Comparison of ENCODE assay signal across 17 cellular contexts in the genomic region with DNA sequence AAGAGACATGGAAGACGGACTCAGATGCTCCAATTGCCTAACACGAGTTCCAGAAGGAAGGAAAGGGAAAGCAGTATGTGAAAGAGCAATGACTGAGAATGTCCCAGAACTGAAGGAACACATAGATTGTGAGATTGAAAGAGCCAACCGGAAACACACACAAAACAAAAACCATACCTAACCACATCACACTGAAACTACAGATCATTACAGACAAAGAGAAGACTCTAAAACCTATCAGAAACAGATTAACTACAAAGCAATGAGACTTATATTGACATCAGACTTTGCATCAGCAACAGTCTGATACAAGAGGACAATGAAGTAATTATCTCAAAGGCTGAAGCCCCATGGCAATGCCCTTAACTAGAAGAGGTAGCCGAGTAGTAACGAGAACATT. TPM values are rescaled to one million over a fixed set of nuclear protein-coding genes. Genes with fewer than 3 reads are reported as not detected.
DNase-seq lines count a peak whose midpoint lies in the region; ATAC-seq and TF ChIP-seq lines count a peak whose summit lies in the region.
"Had no signal": no experiment of that assay in that cellular context is flagged by ENCODE, and none has a peak within 500 bp of the region (broad histone marks: within the 10 kb centered on the region; RNA-seq: fewer than 3 reads in every experiment).

No MANE protein-coding gene starts in this region.

- no peaks in the 10 kb centered on the region for H3K9me3 Mint-ChIP-seq in natural killer cell treated with Interleukin-12 subunit alpha and Interleukin-12 subunit beta and Interleukin-15 and Interleukin-18, amount 100 ng/mL, for 72 hours
- H3K9me3 Mint-ChIP-seq in natural killer cell (no peaks in the 10 kb centered on the region), Caco-2 (ENCODE audit: unreplicated experiment) (no peaks in the 10 kb centered on the region), MCF 10A (ENCODE audit: unreplicated experiment) (no peaks in the 10 kb centered on the region)
- H3K9me3 Mint-ChIP-seq: activated B cell treated with CpG ODN at 0.5 μM for 24 hours, naive B cell had no signal

- peaks cover 29% of the 10 kb centered on the region for H3K36me3 Mint-ChIP-seq in natural killer cell treated with Interleukin-12 subunit alpha and Interleukin-12 subunit beta and Interleukin-15 and Interleukin-18, amount 100 ng/mL, for 72 hours
- H3K36me3 Mint-ChIP-seq in natural killer cell (peaks cover 13% of the 10 kb centered on the region), T-helper 17 cell (ENCODE audit: low read depth) (peaks cover 13% of the 10 kb centered on the region), Caco-2 (ENCODE audit: insufficient read depth, unreplicated experiment) (peaks cover 100% of the 10 kb centered on the region), MCF 10A (ENCODE audit: insufficient read depth, unreplicated experiment) (peaks cover 88% of the 10 kb centered on the region)

- TF ChIP-seq CTCF in natural killer cell (IDR thresholded peaks at IDR 0.05) (no peak), Caco-2 (IDR thresholded peaks at IDR 0.05; ENCODE audit: insufficient read depth in 1 of 2, low read depth in 1 of 2, low read length in 1 of 2, severe bottlenecking in 1 of 2, unreplicated experiment in 1 of 2) (no peak), mammary epithelial cell (conservative IDR thresholded peaks at IDR 0.05 in 1 of 2, IDR thresholded peaks at IDR 0.05 in 1 of 2; ENCODE audit: extremely low read depth in 1 of 2, insufficient read depth in 1 of 2, low read depth in 1 of 2, low read length in 2 of 2) (no peak), MCF 10A (IDR thresholded peaks at IDR 0.05; ENCODE audit: unreplicated experiment) (no peak), psoas muscle (IDR thresholded peaks at IDR 0.05) (no peak)

- no peak overlapping the region for H3K9ac ChIP-seq in mammary epithelial cell (ENCODE audit: insufficient read depth, low read length)

- no peaks in the 10 kb centered on the region for H3K27me3 Mint-ChIP-seq in natural killer cell treated with Interleukin-12 subunit alpha and Interleukin-12 subunit beta and Interleukin-15 and Interleukin-18, amount 100 ng/mL, for 72 hours
- H3K27me3 Mint-ChIP-seq in natural killer cell (ENCODE audit: low read depth in 2 of 2) (no peaks in the 10 kb centered on the region), T-helper 17 cell (no peaks in the 10 kb centered on the region), Caco-2 (ENCODE audit: insufficient read depth, unreplicated experiment) (no peaks in the 10 kb centered on the region), MCF 10A (ENCODE audit: insufficient read depth, unreplicated experiment) (no peaks in the 10 kb centered on the region)
- H3K27me3 Mint-ChIP-seq: activated B cell treated with CpG ODN at 0.5 μM for 24 hours, naive B cell had no signal

- H3K4me1 Mint-ChIP-seq in natural killer cell treated with Interleukin-12 subunit alpha and Interleukin-12 subunit beta and Interleukin-15 and Interleukin-18, amount 100 ng/mL, for 72 hours (ENCODE audit: low read depth in 2 of 2), result peaks cover 5 to 20% of the 10 kb centered on the region in 2 donors
- no peaks in the 10 kb centered on the region for H3K4me1 Mint-ChIP-seq in natural killer cell
- peaks cover 25% of the 10 kb centered on the region for H3K4me1 Mint-ChIP-seq in T-helper 17 cell
- peaks cover 11% of the 10 kb centered on the region for H3K4me1 Mint-ChIP-seq in Caco-2 (ENCODE audit: low read depth, unreplicated experiment)
- peaks cover 13% of the 10 kb centered on the region for H3K4me1 Mint-ChIP-seq in MCF 10A (ENCODE audit: insufficient read depth, unreplicated experiment)

- CTCF ChIA-PET in Caco-2 (lab: Charles Lee) (no interaction called here), mammary epithelial cell (lab: Charles Lee; ENCODE audit: low non-redundant PET) (no interaction called here), MCF 10A (lab: Yijun Ruan, JAX) (interaction anchor here (0.6 to 1.9 kb wide), 2 partner anchors 13 to 155 kb away, joined by 3 to 9 read pairs; no protein-coding TSS in a partner anchor)

- 93% methylated on average over 5 of the region's 5 CpGs for WGBS in mammary epithelial cell (ENCODE audit: low coverage, missing lambda C conversion rate)
- WGBS in psoas muscle, 3 donors, result 91 to 94% (median 94%) methylated on average over 5 of the region's 5 CpGs

- peak overlapping the region; percentile 47 for H3K4me3 Mint-ChIP-seq in natural killer cell treated with Interleukin-12 subunit alpha and Interleukin-12 subunit beta and Interleukin-15 and Interleukin-18, amount 100 ng/mL, for 72 hours
- H3K4me3 Mint-ChIP-seq in natural killer cell (no peak overlapping the region), T-helper 17 cell (peak overlapping the region; percentile 84), Caco-2 (ENCODE audit: unreplicated experiment) (no peak overlapping the region), MCF 10A (ENCODE audit: unreplicated experiment) (no peak overlapping the region)
- H3K4me3 Mint-ChIP-seq: activated B cell treated with CpG ODN at 0.5 μM for 24 hours, naive B cell had no signal

- in situ Hi-C loops in mammary epithelial cell (cut with MboI; ENCODE audit: low sequenced_read_pairs in 2 of 2), result no loop called here

- no peak overlapping the region for H3K27ac ChIP-seq in mammary epithelial cell (ENCODE audit: insufficient read depth, low read depth, low read length)
- no peak overlapping the region for H3K27ac ChIP-seq in psoas muscle
- H3K27ac ChIP-seq: gastrocnemius medialis had no signal

- H3K27me3 ChIP-seq in Caco-2 (replicated peaks; ENCODE audit: control insufficient read depth, insufficient read depth, low read length) (no peaks in the 10 kb centered on the region), mammary epithelial cell (ENCODE audit: insufficient read depth, low read length) (no peaks in the 10 kb centered on the region), psoas muscle (ENCODE audit: insufficient read depth in 3 of 3, low read length in 2 of 3) (no peaks in the 10 kb centered on the region)
- H3K27me3 ChIP-seq: gastrocnemius medialis had no signal

- H3K79me2 ChIP-seq in mammary epithelial cell (ENCODE audit: insufficient read depth, low read length), result no peaks in the 10 kb centered on the region

- no peaks in the 10 kb centered on the region for H3K9me3 ChIP-seq in T-helper 17 cell (ENCODE audit: control insufficient read depth, low read length, poor library complexity, severe bottlenecking)
- H3K9me3 ChIP-seq in Caco-2, result no peaks in the 10 kb centered on the region
- H3K9me3 ChIP-seq in mammary epithelial cell (replicated peaks; ENCODE audit: insufficient read depth, low read length), result no peaks in the 10 kb centered on the region
- H3K9me3 ChIP-seq in psoas muscle, result no peaks in the 10 kb centered on the region
- H3K9me3 ChIP-seq: gastrocnemius medialis had no signal

- H2AFZ ChIP-seq in mammary epithelial cell (ENCODE audit: low read depth, low read length), result no peak overlapping the region

- peak overlapping the region in 1 of 2 donors; percentile 59 for H3K27ac Mint-ChIP-seq in natural killer cell treated with Interleukin-12 subunit alpha and Interleukin-12 subunit beta and Interleukin-15 and Interleukin-18, amount 100 ng/mL, for 72 hours
- H3K27ac Mint-ChIP-seq in natural killer cell (peak overlapping the region in 1 of 2 donors; percentile 23), T-helper 17 cell (peak overlapping the region; percentile 94), Caco-2 (ENCODE audit: unreplicated experiment) (no peak overlapping the region), MCF 10A (ENCODE audit: low read depth, unreplicated experiment) (no peak overlapping the region)
- H3K27ac Mint-ChIP-seq: activated B cell treated with CpG ODN at 0.5 μM for 24 hours had no signal

- H3K4me1 ChIP-seq in Caco-2 (peaks cover 15% of the 10 kb centered on the region), mammary epithelial cell (ENCODE audit: insufficient read depth, low read length) (peaks cover 24% of the 10 kb centered on the region), psoas muscle (no peaks in the 10 kb centered on the region)
- H3K4me1 ChIP-seq: gastrocnemius medialis had no signal

- no peaks in the 10 kb centered on the region for H4K20me1 ChIP-seq in mammary epithelial cell (ENCODE audit: insufficient read depth, low read length)

- dilution Hi-C loops in mammary epithelial cell (cut with HindIII; ENCODE audit: low sequenced_read_pairs), result no loop called here

- no peak for DNase-seq in natural killer cell treated with Interleukin-12 subunit alpha and Interleukin-12 subunit beta and Interleukin-15 and Interleukin-18, amount 100 ng/mL, for 72 hours (ENCODE audit: low spot score)
- no peak for DNase-seq in natural killer cell
- no peak for DNase-seq in T-helper 17 cell
- DNase-seq in Caco-2, result no peak
- no peak for DNase-seq in mammary epithelial cell
- no peak for DNase-seq in MCF 10A (ENCODE audit: unreplicated experiment)
- DNase-seq in psoas muscle, result no peak
- DNase-seq: activated B cell treated with CpG ODN at 0.5 μM for 24 hours, gastrocnemius medialis, kidney, naive B cell, NCI-H1417 treated with DMSO at 0.1 percent for 48 hours, SHP77 treated with DMSO at 0.1 percent for 48 hours, trophoblast cell had no signal

- H3K4me2 ChIP-seq in mammary epithelial cell (ENCODE audit: insufficient read depth, low read depth, low read length), result no peak overlapping the region

- peaks cover 11% of the 10 kb centered on the region for H3K36me3 ChIP-seq in Caco-2 (ENCODE audit: control insufficient read depth, insufficient read depth, low read length)
- H3K36me3 ChIP-seq in mammary epithelial cell (ENCODE audit: insufficient read depth, low read length), result peaks cover 20% of the 10 kb centered on the region
- peaks cover 15 to 98% of the 10 kb centered on the region in 2 donors for H3K36me3 ChIP-seq in psoas muscle (ENCODE audit: insufficient read depth in 1 of 2, low read depth in 1 of 2)

- H3K4me3 ChIP-seq in Caco-2 (ENCODE audit: low read depth, low read length), result no peak overlapping the region
- H3K4me3 ChIP-seq in mammary epithelial cell (replicated peaks in 1 of 3; ENCODE audit: insufficient read depth in 1 of 3, low read depth in 2 of 3, low read length in 3 of 3), result no peak overlapping the region
- H3K4me3 ChIP-seq in psoas muscle, result no peak overlapping the region
- H3K4me3 ChIP-seq: gastrocnemius medialis had no signal

- ATAC-seq in natural killer cell treated with Interleukin-12 subunit alpha and Interleukin-12 subunit beta and Interleukin-15 and Interleukin-18, amount 100 ng/mL, for 72 hours, result peak in 1 of 2 donors; percentile 75
- ATAC-seq in natural killer cell (no peak), GM21825 (IDR thresholded peaks at IDR 0.05; ENCODE audit: unreplicated experiment) (peak; percentile 57), T-helper 17 cell (peak; percentile 83), psoas muscle (no peak)
- ATAC-seq: gastrocnemius medialis had no signal

- intact Hi-C loops in natural killer cell (cut with micrococcal nuclease) (no loop called here), Caco-2 (cut with micrococcal nuclease; ENCODE audit: unreplicated experiment) (loop anchor here (5.0 kb wide), 1 partner anchor 155 kb away; no protein-coding TSS in a partner anchor), mammary epithelial cell (cut with micrococcal nuclease) (no loop called here), MCF 10A (cut with micrococcal nuclease) (no loop called here), psoas muscle (cut with DNase I) (no loop called here)

- BruUV-seq in Caco-2 (replicated peaks; lab: Mats Ljungman, UMichigan) (no TSS peak), mammary epithelial cell (replicated peaks; lab: Mats Ljungman, UMichigan) (no TSS peak), MCF 10A (replicated peaks; lab: Mats Ljungman, UMichigan) (no TSS peak)

- POLR2A ChIA-PET in Caco-2 (lab: Charles Lee), result no interaction called here
- POLR2A ChIA-PET in MCF 10A (lab: Yijun Ruan, JAX), result interaction anchor here (0.7 to 3.0 kb wide), 3 partner anchors 9 to 21 kb away, joined by 3 to 12 read pairs (median 5); no protein-coding TSS in a partner anchor

RNA-seq across cellular contexts. Expression of a gene that starts 45.6 kb away (rescaled TPM):
- 1 to 10 TPM; 1.4 to 2.2 TPM for total RNA-seq in natural killer cell treated with Interleukin-12 subunit alpha and Interleukin-12 subunit beta and Interleukin-15 and Interleukin-18, amount 100 ng/mL, for 72 hours
- 1 to 10 TPM in 1 of 3 donors, under 1 TPM in 2; 0.24 to 1.8 (median 0.30) TPM for total RNA-seq in natural killer cell
- 1 to 10 TPM; 1.6 to 2.4 TPM for total RNA-seq in T-helper 17 cell
- total RNA-seq in Caco-2 (2022), result 0.36 and 1.3 TPM in 2 replicates
- 1 to 10 TPM in 1 of 2 donors, under 1 TPM in 1; 0.61 to 1.8 TPM for total RNA-seq in mammary epithelial cell
- polyA plus RNA-seq in mammary epithelial cell, result 0.03 TPM
- polyA minus RNA-seq in mammary epithelial cell, result not detected
- total RNA-seq in MCF 10A (2022), result 0.89 TPM in 1 of 2 replicates, not detected in the other
- 1 to 10 TPM in 1 of 4 donors, under 1 TPM in 2, not detected in 1; 0.40 to 1.1 (median 0.41) TPM for total RNA-seq in psoas muscle
- polyA plus RNA-seq in psoas muscle, result under 1 TPM in 2 of 3 donors, not detected in 1; 0.16 to 0.36 TPM
- total RNA-seq: Daoy, dermis microvascular lymphatic vessel endothelial cell had no signal

Comparison
In these comparisons a context has a peak if more than half of its experiments do, and no peak if none do; other contexts are left out.
1. H3K4me3 Mint-ChIP-seq: peak in natural killer cell treated with Interleukin-12 subunit alpha and Interleukin-12 subunit beta and Interleukin-15 and Interleukin-18, amount 100 ng/mL, for 72 hours (single experiment) and T-helper 17 cell (single experiment); none in natural killer cell (single experiment), Caco-2 (single experiment) and MCF 10A (single experiment).
2. ATAC-seq: peak in GM21825 (single experiment) and T-helper 17 cell (single experiment); none in natural killer cell (0 of 3) and psoas muscle (0 of 4).